ENCODE assay signal across 2 cellular contexts in the genomic region with DNA sequence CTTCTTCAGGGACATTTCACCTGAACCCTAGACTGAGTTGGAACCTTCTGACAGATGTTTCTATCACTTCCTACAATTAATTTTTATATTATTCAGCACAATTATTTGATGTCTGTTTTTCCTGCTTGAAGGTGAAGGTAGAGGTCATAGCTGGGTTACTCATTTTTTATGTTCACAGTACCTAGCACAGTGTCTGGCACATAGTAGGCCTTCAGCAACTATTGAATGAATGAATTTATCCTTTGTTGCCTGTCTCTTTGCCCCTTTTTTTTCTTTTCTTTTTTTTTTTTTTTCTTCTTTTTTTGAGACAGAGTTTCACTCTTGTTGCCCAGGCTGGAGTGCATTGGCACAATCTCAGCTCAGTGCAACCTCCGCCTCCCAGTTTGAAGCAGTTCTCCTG.
TF ChIP-seq lines count a peak whose summit lies in the region.

No MANE protein-coding gene starts in this region.

TF ChIP-seq in HepG2, 621 proteins besides CTCF, POLR2A, EP300 and RAD21:
- no peak for TF ChIP-seq RXRB (CRISPR knock-in tag; IDR thresholded peaks at IDR 0.05; ENCODE audit: borderline replicate concordance)
- TF ChIP-seq ZC3H13 (CRISPR knock-in tag; IDR thresholded peaks at IDR 0.05), result no peak
- TF ChIP-seq CHCHD3 (CRISPR knock-in tag; IDR thresholded peaks at IDR 0.05), result no peak
- TF ChIP-seq ZBTB8A (CRISPR knock-in tag; IDR thresholded peaks at IDR 0.05; ENCODE audit: borderline replicate concordance, low read depth), result no peak
- peak; percentile 83 for TF ChIP-seq ZKSCAN1 (IDR thresholded peaks at IDR 0.05; ENCODE audit: low read length)
- TF ChIP-seq SMAD1 (CRISPR knock-in tag; IDR thresholded peaks at IDR 0.05; ENCODE audit: borderline replicate concordance, low read depth), result no peak
- TF ChIP-seq KAT2B (IDR thresholded peaks at IDR 0.05; ENCODE audit: borderline replicate concordance, low read depth, low read length), result 0 out of 2 replicates have a peak, but pooled peaks have one; percentile 3

TF ChIP-seq in K562, 482 proteins besides CTCF, POLR2A, EP300 and RAD21:
- TF ChIP-seq ZKSCAN1 (IDR thresholded peaks at IDR 0.05; ENCODE audit: low read depth, low read length) (peak; percentile 80), TCF7 (IDR thresholded peaks at IDR 0.05; ENCODE audit: borderline replicate concordance) (no peak)
TF ChIP-seq in K562: peak in this region for 1.
